ENCODE assay signal across 23 cellular contexts in genomic region chrX:98605941-98606340, GRCh38.
"Had no signal": no experiment of that assay in that cellular context is flagged by ENCODE, and none has a peak within 500 bp of the region (broad histone marks: within the 10 kb centered on the region; RNA-seq: fewer than 3 reads in every experiment).

No MANE protein-coding gene starts in this region.

- FAIRE-seq: endometrium, frontal cortex, keratinocyte had no signal

- H3K4me1 Mint-ChIP-seq: memory B cell; stimulated activated memory B cell treated with anti-CD40 and anti-IgM and Interleukin-4, amounts not matched to agents 10 μg/mL and 1 μg/mL and 100 μg/mL, for 72 hours had no signal

- H3K36me3 ChIP-seq: prostate gland, right atrium auricular region, tibial artery had no signal

- H3K4me1 ChIP-seq: prostate gland, right atrium auricular region, testis, tibial artery had no signal

- H3K9me3 Mint-ChIP-seq: stimulated activated memory B cell treated with anti-CD40 and anti-IgM and Interleukin-4, amounts not matched to agents 10 μg/mL and 1 μg/mL and 100 μg/mL, for 72 hours had no signal

- ATAC-seq: effector memory CD8-positive, alpha-beta T cell; left lobe of liver; natural killer cell treated with Interleukin-12 subunit alpha and Interleukin-12 subunit beta and Interleukin-15 and Interleukin-18, amount 100 ng/mL, for 72 hours; sciatic nerve; stimulated activated memory B cell treated with anti-CD40 and anti-IgM and Interleukin-4, amounts not matched to agents 10 μg/mL and 1 μg/mL and 100 μg/mL, for 72 hours; stimulated activated naive CD8-positive, alpha-beta T cell treated with anti-CD3 and anti-CD28 coated beads, Interleukin-15, Interleukin-2, amounts not matched to agents 100 U/mL and 50 U/mL, for 24 hours had no signal

- H3K27ac Mint-ChIP-seq: effector memory CD8-positive, alpha-beta T cell; memory B cell; natural killer cell treated with Interleukin-12 subunit alpha and Interleukin-12 subunit beta and Interleukin-15 and Interleukin-18, amount 100 ng/mL, for 72 hours; stimulated activated memory B cell treated with anti-CD40 and anti-IgM and Interleukin-4, amounts not matched to agents 10 μg/mL and 1 μg/mL and 100 μg/mL, for 72 hours; type B pancreatic cell had no signal

- H3K27ac ChIP-seq: prostate gland, right atrium auricular region, testis, tibial artery had no signal

- DNase-seq: cortex of kidney; effector memory CD8-positive, alpha-beta T cell; erythroblast; hypothalamus; stimulated activated CD4-positive, alpha-beta T cell treated with anti-CD3 and anti-CD28 coated beads, Interleukin-2, amount 100 ng/mL, for 24 hours; stimulated activated CD4-positive, alpha-beta T cell treated with anti-CD3 and anti-CD28 coated beads, Interleukin-4, amount 100 ng/mL, for 24 hours; stimulated activated naive CD8-positive, alpha-beta T cell treated with anti-CD3 and anti-CD28 coated beads, Interleukin-15, Interleukin-2, amounts not matched to agents 100 U/mL and 50 U/mL, for 24 hours; substantia nigra; testis; tibial artery had no signal

- H3K4me3 ChIP-seq: lung, prostate gland, right atrium auricular region, testis, tibial artery had no signal

- H3K27me3 Mint-ChIP-seq: effector memory CD8-positive, alpha-beta T cell; memory B cell; natural killer cell treated with Interleukin-12 subunit alpha and Interleukin-12 subunit beta and Interleukin-15 and Interleukin-18, amount 100 ng/mL, for 72 hours; stimulated activated memory B cell treated with anti-CD40 and anti-IgM and Interleukin-4, amounts not matched to agents 10 μg/mL and 1 μg/mL and 100 μg/mL, for 72 hours; type B pancreatic cell had no signal

- H3K27me3 ChIP-seq: right atrium auricular region, testis, tibial artery had no signal

- H3K4me3 Mint-ChIP-seq: effector memory CD8-positive, alpha-beta T cell; memory B cell; natural killer cell treated with Interleukin-12 subunit alpha and Interleukin-12 subunit beta and Interleukin-15 and Interleukin-18, amount 100 ng/mL, for 72 hours; neural crest cell; stimulated activated memory B cell treated with anti-CD40 and anti-IgM and Interleukin-4, amounts not matched to agents 10 μg/mL and 1 μg/mL and 100 μg/mL, for 72 hours; type B pancreatic cell had no signal

- H3K36me3 Mint-ChIP-seq: memory B cell; natural killer cell treated with Interleukin-12 subunit alpha and Interleukin-12 subunit beta and Interleukin-15 and Interleukin-18, amount 100 ng/mL, for 72 hours; stimulated activated memory B cell treated with anti-CD40 and anti-IgM and Interleukin-4, amounts not matched to agents 10 μg/mL and 1 μg/mL and 100 μg/mL, for 72 hours had no signal

- H3K9me3 ChIP-seq: prostate gland, testis, tibial artery had no signal
